In genomic region chr11:115925568-115925904, GRCh38 we compare ENCODE assay signal across 19 cellular contexts.
A peak's percentile ranks its signal among the peaks of the same experiment; 100 is the strongest.
DNase-seq lines count a peak whose midpoint lies in the region; ATAC-seq, FAIRE-seq and TF ChIP-seq lines count a peak whose summit lies in the region.
"Had no signal": no experiment of that assay in that cellular context is flagged by ENCODE, and none has a peak within 500 bp of the region (broad histone marks: within the 10 kb centered on the region; RNA-seq: fewer than 3 reads in every experiment).

No MANE protein-coding gene starts in this region.

- H3K4me1 ChIP-seq in OCI-LY3 (ENCODE audit: low read length) (peaks cover 97% of the 10 kb centered on the region), GM12878 (ENCODE audit: control insufficient read depth, insufficient read depth, low read length) (peaks cover 97% of the 10 kb centered on the region), spleen (peaks cover 0 to 8% (median 5%) of the 10 kb centered on the region in 6 donors)
- H3K4me1 ChIP-seq: A549 had no signal

- DNase-seq in stimulated activated naive CD8-positive, alpha-beta T cell treated with anti-CD3 and anti-CD28 coated beads, Interleukin-15, Interleukin-2, amounts not matched to agents 100 U/mL and 50 U/mL, for 24 hours: no peak
- DNase-seq in GM12878 (ENCODE audit: low read depth, low spot score) (no peak), left lobe of liver (ENCODE audit: low spot score) (no peak), spleen (no peak), OCI-M1 (lab: John Stamatoyannopoulos, UW) (no peak)
- DNase-seq: C1 segment of cervical spinal cord, DMS 273 treated with DMSO at 0.1 percent for 48 hours, GOT3, NCI-H1105, NCI-H1694 treated with DMSO at 0.1 percent for 48 hours, NCI-H2107, NCI-H226, SHP77 treated with DMSO at 0.1 percent for 48 hours had no signal

- H3K27ac Mint-ChIP-seq in stimulated activated naive CD8-positive, alpha-beta T cell treated with anti-CD3 and anti-CD28 coated beads, Interleukin-15, Interleukin-2, amounts not matched to agents 100 ng/mL and 50 ng/mL, for 24 hours: peak overlapping the region; percentile 12

- H3K9ac ChIP-seq in OCI-LY3 (ENCODE audit: low read length) (peak overlapping the region; percentile 76), GM12878 (ENCODE audit: control insufficient read depth, insufficient read depth, low read length) (peak overlapping the region; percentile 65)

- in situ Hi-C loops in GM12878 (cut with MboI): loop anchor here (5.0 kb wide), 2 partner anchors 72 to 152 kb away; no protein-coding TSS in a partner anchor

- H3K4me3 ChIP-seq in OCI-LY3 (ENCODE audit: low read length): peak overlapping the region; percentile 35
- H3K4me3 ChIP-seq in GM12878: no peak overlapping the region
- H3K4me3 ChIP-seq in spleen: no peak overlapping the region
- H3K4me3 ChIP-seq: A549, MG63 had no signal

- no peak for TF ChIP-seq EP300 in GM12878 (IDR thresholded peaks at IDR 0.05; ENCODE audit: borderline replicate concordance in 1 of 2, control insufficient read depth in 1 of 2, low read depth in 2 of 2, low read length in 2 of 2)

- CTCF ChIA-PET in GM12878 (lab: Yijun Ruan, JAX): interaction anchor here (0.8 to 4.9 kb wide), 8 partner anchors 8 to 153 kb away, joined by 3 to 48 read pairs (median 6); no protein-coding TSS in a partner anchor

- BruUV-seq in GM12878 (replicated peaks; lab: Mats Ljungman, UMichigan): no TSS peak

- no peaks in the 10 kb centered on the region for H3K27me3 ChIP-seq in OCI-LY3 (ENCODE audit: low read depth, low read length)
- no peaks in the 10 kb centered on the region for H3K27me3 ChIP-seq in GM12878 (replicated peaks in 1 of 2; ENCODE audit: control insufficient read depth in 2 of 2, insufficient read depth in 2 of 2, low read length in 1 of 2)
- no peaks in the 10 kb centered on the region for H3K27me3 ChIP-seq in spleen (replicated peaks in 1 of 7)
- H3K27me3 ChIP-seq: MG63 had no signal

- no peaks in the 10 kb centered on the region for H3K36me3 Mint-ChIP-seq in stimulated activated naive CD8-positive, alpha-beta T cell treated with anti-CD3 and anti-CD28 coated beads, Interleukin-15, Interleukin-2, amounts not matched to agents 100 ng/mL and 50 ng/mL, for 24 hours (ENCODE audit: low read depth)

- no peak for FAIRE-seq in GM12878 (lab: Jason Lieb, UNC)
- FAIRE-seq: A549 had no signal

- TF ChIP-seq CTCF in OCI-LY3 (IDR thresholded peaks at IDR 0.05; ENCODE audit: low read depth, low read length) (no peak), GM12878 (IDR thresholded peaks at IDR 0.05 in 2 of 3, conservative IDR thresholded peaks at IDR 0.05 in 1 of 3; ENCODE audit: control insufficient read depth in 2 of 3, extremely low read depth in 1 of 3, insufficient read depth in 1 of 3, low read depth in 3 of 3, low read length in 3 of 3) (no peak), spleen (IDR thresholded peaks at IDR 0.05 in 8 of 11, conservative IDR thresholded peaks at IDR 0.05 in 3 of 11) (no peak)

- peaks cover 23% of the 10 kb centered on the region for H3K4me1 Mint-ChIP-seq in stimulated activated naive CD8-positive, alpha-beta T cell treated with anti-CD3 and anti-CD28 coated beads, Interleukin-15, Interleukin-2, amounts not matched to agents 100 ng/mL and 50 ng/mL, for 24 hours (ENCODE audit: low read depth)

- H3K27ac ChIP-seq in OCI-LY3 (ENCODE audit: low read length): peak overlapping the region; percentile 97
- peak overlapping the region; percentile 95 for H3K27ac ChIP-seq in GM12878 (ENCODE audit: control insufficient read depth, insufficient read depth)
- no peak overlapping the region for H3K27ac ChIP-seq in spleen
- H3K27ac ChIP-seq: A549 had no signal

- peaks cover 9% of the 10 kb centered on the region for H3K27me3 Mint-ChIP-seq in stimulated activated naive CD8-positive, alpha-beta T cell treated with anti-CD3 and anti-CD28 coated beads, Interleukin-15, Interleukin-2, amounts not matched to agents 100 ng/mL and 50 ng/mL, for 24 hours

- RAD21 ChIA-PET in GM12878 (lab: Charles Lee; ENCODE audit: unreplicated experiment): interaction anchor here (0.6 to 10.9 kb wide), 9 partner anchors 8 to 164 kb away, joined by 3 to 222 read pairs (median 12); no protein-coding TSS in a partner anchor

- no peaks in the 10 kb centered on the region for H3K9me3 ChIP-seq in OCI-LY3 (ENCODE audit: insufficient read depth, low read length)
- H3K9me3 ChIP-seq in GM12878 (replicated peaks; ENCODE audit: control insufficient read depth, insufficient read depth, low read length): no peaks in the 10 kb centered on the region
- no peaks in the 10 kb centered on the region for H3K9me3 ChIP-seq in spleen
- H3K9me3 ChIP-seq: A549, MG63 had no signal

- H3K4me2 ChIP-seq in OCI-LY3 (ENCODE audit: low read length) (peak overlapping the region; percentile 71), GM12878 (ENCODE audit: control insufficient read depth, insufficient read depth) (peak overlapping the region; percentile 28)
- H3K4me2 ChIP-seq: A549 had no signal

- no peak overlapping the region for H3K4me3 Mint-ChIP-seq in stimulated activated naive CD8-positive, alpha-beta T cell treated with anti-CD3 and anti-CD28 coated beads, Interleukin-15, Interleukin-2, amounts not matched to agents 100 ng/mL and 50 ng/mL, for 24 hours

- H3K36me3 ChIP-seq in OCI-LY3 (replicated peaks; ENCODE audit: low read depth, low read length) (no peaks in the 10 kb centered on the region), GM12878 (ENCODE audit: control insufficient read depth in 2 of 2, insufficient read depth in 2 of 2, low read length in 1 of 2) (no peaks in the 10 kb centered on the region), spleen (no peaks in the 10 kb centered on the region)
- H3K36me3 ChIP-seq: MG63 had no signal

- 33% methylated on average over 2 of the region's 2 CpGs for WGBS in GM12878 (ENCODE audit: insufficient coverage, insufficient replicate concordance, low lambda C conversion rate, missing lambda C conversion rate)
- 70 to 87% (median 74%) methylated on average over 2 of the region's 2 CpGs for WGBS in spleen, 5 donors

- H4K20me1 ChIP-seq in OCI-LY3 (ENCODE audit: insufficient read depth, low read length): no peaks in the 10 kb centered on the region
- no peaks in the 10 kb centered on the region for H4K20me1 ChIP-seq in GM12878 (ENCODE audit: control insufficient read depth, insufficient read depth)

- ATAC-seq in stimulated activated naive CD8-positive, alpha-beta T cell treated with anti-CD3 and anti-CD28 coated beads, Interleukin-15, Interleukin-2, amounts not matched to agents 100 U/mL and 50 U/mL, for 24 hours: no peak
- no peak for ATAC-seq in GM12878
- ATAC-seq in left lobe of liver: no peak
- ATAC-seq in HG03565 (IDR thresholded peaks at IDR 0.05; ENCODE audit: unreplicated experiment): no peak
- ATAC-seq: A549, SK-N-SH treated with all-trans-retinoic acid at 6 μM for 48 hours had no signal

- 0 out of 2 replicates have a peak, but pooled peaks have one; percentile 15 for TF ChIP-seq POLR2A in GM12878 (IDR thresholded peaks at IDR 0.05; ENCODE audit: low read depth, low read length)
- no peak for TF ChIP-seq POLR2A in spleen (IDR thresholded peaks at IDR 0.05)

- SMC1A ChIA-PET in GM12878 (lab: Charles Lee; ENCODE audit: uncharacterized antibody, unreplicated experiment): interaction anchor here (0.9 to 17.2 kb wide), 13 partner anchors 10 to 150 kb away, joined by 3 to 325 read pairs (median 7); no protein-coding TSS in a partner anchor

- POLR2A ChIA-PET in GM12878 (lab: Charles Lee): interaction anchor here (0.9 to 13.8 kb wide), 8 partner anchors 9 to 151 kb away, joined by 3 to 122 read pairs (median 4); no protein-coding TSS in a partner anchor

- peaks cover 5% of the 10 kb centered on the region for H3K9me3 Mint-ChIP-seq in stimulated activated naive CD8-positive, alpha-beta T cell treated with anti-CD3 and anti-CD28 coated beads, Interleukin-15, Interleukin-2, amounts not matched to agents 100 ng/mL and 50 ng/mL, for 24 hours

- no peak for TF ChIP-seq RAD21 in GM12878 (IDR thresholded peaks at IDR 0.05; ENCODE audit: insufficient read depth, low read depth, low read length)

- intact Hi-C loops in GM12878 (cut with micrococcal nuclease; ENCODE audit: unreplicated experiment): loop anchor here (1.0 to 10.0 kb wide), 6 partner anchors 53 to 1889 kb away; partner anchors contain the start of gene CADM1
- intact Hi-C loops in spleen (cut with DNase I; ENCODE audit: low total_unique reads): no loop called here

- no peaks in the 10 kb centered on the region for H3K79me2 ChIP-seq in OCI-LY3 (ENCODE audit: low read length)
- no peaks in the 10 kb centered on the region; the same call in 1 of the 2 replicates for H3K79me2 ChIP-seq in GM12878 (ENCODE audit: control insufficient read depth, insufficient read depth, low read length)

- H2AFZ ChIP-seq in OCI-LY3 (ENCODE audit: low read depth, low read length) (no peak overlapping the region), GM12878 (ENCODE audit: control insufficient read depth, low read depth, low read length) (no peak overlapping the region)

TF ChIP-seq in GM12878, 131 proteins besides CTCF, POLR2A, EP300 and RAD21 (continues in another document):
- TF ChIP-seq YBX1 (IDR thresholded peaks at IDR 0.05): 0 out of 2 replicates have a peak, but pooled peaks have one; percentile 8
- TF ChIP-seq SREBF2 (IDR thresholded peaks at IDR 0.05; ENCODE audit: low read length): no peak
- TF ChIP-seq POLR2AphosphoS5 (IDR thresholded peaks at IDR 0.05; ENCODE audit: low read length): peak; percentile 64; the same call in 1 of the 2 replicates
- no peak for TF ChIP-seq IKZF1 (conservative IDR thresholded peaks at IDR 0.05)
- TF ChIP-seq SUZ12 (IDR thresholded peaks at IDR 0.05; ENCODE audit: unreplicated experiment): no peak

Comparison
In these comparisons a context has a peak if more than half of its experiments do, and no peak if none do; other contexts are left out.
1. H3K27ac ChIP-seq: peak in OCI-LY3 (single experiment) and GM12878 (single experiment); none in spleen (0 of 8).